In genomic region chr16:69105501-69106361, GRCh38 we compare ENCODE assay signal across 8 cellular contexts. TPM values are rescaled to one million over a fixed set of nuclear protein-coding genes. Genes with fewer than 3 reads are reported as not detected.
A peak's percentile ranks its signal among the peaks of the same experiment; 100 is the strongest.
DNase-seq lines count a peak whose midpoint lies in the region; ATAC-seq and TF ChIP-seq lines count a peak whose summit lies in the region.

Gene HAS3 (plus strand): TSS chr16:69105653. CDS start chr16:69109396, 3,743 bp downstream.

- H2AFZ ChIP-seq in GM23338, result no peak within 1 kb of the TSS; the same call in 1 of the 2 replicates

- H3K4me1 ChIP-seq in CD4-positive, alpha-beta memory T cell (ENCODE audit: insufficient read depth, low read length), result peaks cover 15% of the 10 kb centered on the region
- H3K4me1 ChIP-seq in GM23338 (ENCODE audit: insufficient read depth) (peaks cover 46% of the 10 kb centered on the region), neutrophil (ENCODE audit: control insufficient read depth in 1 of 2, insufficient read depth in 1 of 2, low read depth in 1 of 2, low read length in 1 of 2) (peaks cover 19 to 24% of the 10 kb centered on the region in 2 experiments)

- no peaks in the 10 kb centered on the region for H4K20me1 ChIP-seq in GM23338 (replicated peaks; ENCODE audit: insufficient read depth)

- peak within 1 kb of the TSS; percentile 82 to 96 (median 88) for H3K4me3 Mint-ChIP-seq in CD4-positive, alpha-beta memory T cell
- H3K4me3 Mint-ChIP-seq in GM23338, result peak within 1 kb of the TSS; percentile 94
- H3K4me3 Mint-ChIP-seq in activated T-helper 2 cell treated with anti-CD3 and anti-CD28 coated beads, Interferon-gamma antibody, Interleukin-2, Interleukin-4, amounts not matched to agents 10 μg/mL and 5 μg/mL and 100 μg/mL, durations not matched to agents 14 hours and 24 hours and 36 hours (ENCODE audit: low read depth), result peak within 1 kb of the TSS; percentile 84
- H3K4me3 Mint-ChIP-seq in glutamatergic neuron (ENCODE audit: unreplicated experiment), result peak within 1 kb of the TSS; percentile 95

- ATAC-seq in GM23338, result peak; percentile 30
- no peak for ATAC-seq in GM18520 (IDR thresholded peaks at IDR 0.05; ENCODE audit: unreplicated experiment)
- no peak for ATAC-seq in GM19452 (IDR thresholded peaks at IDR 0.05; ENCODE audit: unreplicated experiment)

- H3K27me3 ChIP-seq in CD4-positive, alpha-beta memory T cell (ENCODE audit: insufficient read depth, low read length), result peaks cover 15% of the 10 kb centered on the region
- H3K27me3 ChIP-seq in GM23338 (ENCODE audit: insufficient read depth) (no peaks in the 10 kb centered on the region), neutrophil (peaks cover 81% of the 10 kb centered on the region)

- POLR2A ChIA-PET in CD4-positive, alpha-beta memory T cell (lab: Charles Lee; ENCODE audit: partially characterized antibody), result interaction anchor here (0.8 kb wide), 1 partner anchor 25 kb away, joined by 3 read pairs; no protein-coding TSS in a partner anchor

- H3K9me2 ChIP-seq in GM23338 (ENCODE audit: insufficient read depth), result no peaks in the 10 kb centered on the region

- no peaks in the 10 kb centered on the region for H3K9me3 Mint-ChIP-seq in CD4-positive, alpha-beta memory T cell
- H3K9me3 Mint-ChIP-seq in GM23338 (no peaks in the 10 kb centered on the region), glutamatergic neuron (ENCODE audit: unreplicated experiment) (peaks cover 3% of the 10 kb centered on the region)
- H3K9me3 Mint-ChIP-seq in activated T-helper 2 cell treated with anti-CD3 and anti-CD28 coated beads, Interferon-gamma antibody, Interleukin-2, Interleukin-4, amounts not matched to agents 10 μg/mL and 5 μg/mL and 100 μg/mL, durations not matched to agents 14 hours and 24 hours and 36 hours, result no peaks in the 10 kb centered on the region

- H3K4me1 Mint-ChIP-seq in CD4-positive, alpha-beta memory T cell, result peaks cover 5 to 21% (median 14%) of the 10 kb centered on the region in 4 donors
- H3K4me1 Mint-ChIP-seq in GM23338 (peaks cover 47% of the 10 kb centered on the region), glutamatergic neuron (ENCODE audit: low read depth, unreplicated experiment) (peaks cover 6% of the 10 kb centered on the region)
- peaks cover 6% of the 10 kb centered on the region for H3K4me1 Mint-ChIP-seq in activated T-helper 2 cell treated with anti-CD3 and anti-CD28 coated beads, Interferon-gamma antibody, Interleukin-2, Interleukin-4, amounts not matched to agents 10 μg/mL and 5 μg/mL and 100 μg/mL, durations not matched to agents 14 hours and 24 hours and 36 hours (ENCODE audit: low read depth)

- peaks cover 41% of the 10 kb centered on the region for H3K79me2 ChIP-seq in GM23338 (replicated peaks; ENCODE audit: insufficient read depth)

- intact Hi-C loops in CD4-positive, alpha-beta memory T cell (cut with micrococcal nuclease), result no loop called here
- intact Hi-C loops in activated T-helper 2 cell treated with anti-CD3 and anti-CD28 coated beads, Interferon-gamma antibody, Interleukin-2, Interleukin-4, amounts not matched to agents 10 μg/mL and 5 μg/mL and 100 μg/mL, durations not matched to agents 14 hours and 24 hours and 36 hours (cut with micrococcal nuclease), result no loop called here

- H3K36me3 ChIP-seq in CD4-positive, alpha-beta memory T cell (ENCODE audit: insufficient read depth, low read length), result no peaks in the 10 kb centered on the region
- peaks cover 13% of the 10 kb centered on the region; the same call in 1 of the 2 replicates for H3K36me3 ChIP-seq in GM23338 (ENCODE audit: insufficient read depth)
- peaks cover 17% of the 10 kb centered on the region for H3K36me3 ChIP-seq in neutrophil

- no peaks in the 10 kb centered on the region for H3K9me3 ChIP-seq in CD4-positive, alpha-beta memory T cell (ENCODE audit: control insufficient read depth in 1 of 2, low read length in 2 of 2)
- no peaks in the 10 kb centered on the region for H3K9me3 ChIP-seq in neutrophil

- CTCF ChIA-PET in CD4-positive, alpha-beta memory T cell (lab: Charles Lee; ENCODE audit: partially characterized antibody), result interaction anchor here (1.3 kb wide), 1 partner anchor 18 kb away, joined by 5 read pairs; no protein-coding TSS in a partner anchor

- no peak within 1 kb of the TSS for H3K27ac ChIP-seq in CD4-positive, alpha-beta memory T cell (ENCODE audit: low read depth, low read length)
- H3K27ac ChIP-seq in GM23338 (ENCODE audit: low read depth) (no peak within 1 kb of the TSS), neutrophil (no peak within 1 kb of the TSS)

- peak within 1 kb of the TSS in 1 of 7 donors; percentile 45 for H3K27ac Mint-ChIP-seq in CD4-positive, alpha-beta memory T cell
- H3K27ac Mint-ChIP-seq in GM23338 (peak within 1 kb of the TSS; percentile 60; the same call in 1 of the 2 replicates), glutamatergic neuron (ENCODE audit: unreplicated experiment) (no peak within 1 kb of the TSS)
- H3K27ac Mint-ChIP-seq in activated T-helper 2 cell treated with anti-CD3 and anti-CD28 coated beads, Interferon-gamma antibody, Interleukin-2, Interleukin-4, amounts not matched to agents 10 μg/mL and 5 μg/mL and 100 μg/mL, durations not matched to agents 14 hours and 24 hours and 36 hours, result no peak within 1 kb of the TSS

- H3K36me3 Mint-ChIP-seq in CD4-positive, alpha-beta memory T cell, result peaks cover 15 to 16% of the 10 kb centered on the region in 2 donors
- H3K36me3 Mint-ChIP-seq in GM23338 (ENCODE audit: low read depth), result peaks cover 27% of the 10 kb centered on the region
- peaks cover 3% of the 10 kb centered on the region for H3K36me3 Mint-ChIP-seq in activated T-helper 2 cell treated with anti-CD3 and anti-CD28 coated beads, Interferon-gamma antibody, Interleukin-2, Interleukin-4, amounts not matched to agents 10 μg/mL and 5 μg/mL and 100 μg/mL, durations not matched to agents 14 hours and 24 hours and 36 hours (ENCODE audit: low read depth)
- no peaks in the 10 kb centered on the region for H3K36me3 Mint-ChIP-seq in glutamatergic neuron (ENCODE audit: unreplicated experiment)

- H3K4me3 ChIP-seq in CD4-positive, alpha-beta memory T cell (ENCODE audit: low read length in 2 of 2), result peak within 1 kb of the TSS in 1 of 2 donors; percentile 45
- H3K4me3 ChIP-seq in GM23338, result peak within 1 kb of the TSS; percentile 95
- peak within 1 kb of the TSS; percentile 4 to 8 for H3K4me3 ChIP-seq in neutrophil (ENCODE audit: low read depth in 1 of 2, low read length in 1 of 2)

- peak within 1 kb of the TSS; percentile 99 for H3K4me2 ChIP-seq in GM23338

- H3F3A ChIP-seq in GM23338 (replicated peaks; ENCODE audit: low read depth), result peaks cover 32% of the 10 kb centered on the region

- H3K27me3 Mint-ChIP-seq in CD4-positive, alpha-beta memory T cell, result peaks cover 19 to 30% of the 10 kb centered on the region in 2 donors
- H3K27me3 Mint-ChIP-seq in GM23338 (ENCODE audit: insufficient read depth, low read depth, poor library complexity) (peaks cover 31% of the 10 kb centered on the region), glutamatergic neuron (ENCODE audit: unreplicated experiment) (peaks cover 14% of the 10 kb centered on the region)
- H3K27me3 Mint-ChIP-seq in activated T-helper 2 cell treated with anti-CD3 and anti-CD28 coated beads, Interferon-gamma antibody, Interleukin-2, Interleukin-4, amounts not matched to agents 10 μg/mL and 5 μg/mL and 100 μg/mL, durations not matched to agents 14 hours and 24 hours and 36 hours (ENCODE audit: low read depth), result peaks cover 38% of the 10 kb centered on the region

- peak in 4 of 5 donors; percentile 14 to 31 (median 20) for DNase-seq in CD4-positive, alpha-beta memory T cell
- DNase-seq in GM23338 (ENCODE audit: low spot score), result peak; percentile 93
- DNase-seq in NCI-H526 treated with DMSO at 0.1 percent for 48 hours (lab: John Stamatoyannopoulos, UW), result peak; percentile 30
- peak; percentile 30 for DNase-seq in activated T-helper 2 cell treated with anti-CD3 and anti-CD28 coated beads, Interferon-gamma antibody, Interleukin-2, Interleukin-4, amounts not matched to agents 10 μg/mL and 5 μg/mL and 100 μg/mL, durations not matched to agents 14 hours and 24 hours and 36 hours (ENCODE audit: low spot score)
- DNase-seq in glutamatergic neuron, result peak; percentile 70

- peak; percentile 27 to 76; a peak in 3 of 4 replicates for TF ChIP-seq CTCF in GM23338 (conservative IDR thresholded peaks at IDR 0.05; ENCODE audit: low read depth in 2 of 2)
- TF ChIP-seq CTCF in glutamatergic neuron (IDR thresholded peaks at IDR 0.05; ENCODE audit: partially characterized antibody, unreplicated experiment), result no peak
- TF ChIP-seq CTCF in neutrophil (IDR thresholded peaks at IDR 0.05), result no peak

TF ChIP-seq in GM23338, 12 proteins besides CTCF, POLR2A, EP300 and RAD21:
- no peak for TF ChIP-seq EZH2 (IDR thresholded peaks at IDR 0.05; ENCODE audit: low read depth, unreplicated experiment)
- TF ChIP-seq NANOG (IDR thresholded peaks at IDR 0.05; ENCODE audit: borderline replicate concordance), result peak; percentile 79
TF ChIP-seq in GM23338: peak in this region for 1.

RNA-seq across cellular contexts. Expression of gene HAS3, which starts in this region (rescaled TPM):
- total RNA-seq in CD4-positive, alpha-beta memory T cell, result 1 to 10 TPM; 2.7 to 3.3 TPM
- polyA plus RNA-seq in CD4-positive, alpha-beta memory T cell, result under 1 TPM in 1 of 2 donors, not detected in 1; 0.07 TPM
- 54.9 and 56.7 TPM in 2 replicates for total RNA-seq in GM23338 (2014; rRNA removed; shearing (Covaris generic))
- 7.3 TPM in 2 replicates for polyA plus RNA-seq in GM23338 (2016; fragmentation: Nextera tagmentation; extraction: Ambion mirVana)
- 1.1 and 1.2 TPM in 2 replicates for total RNA-seq in activated T-helper 2 cell treated with anti-CD3 and anti-CD28 coated beads, Interferon-gamma antibody, Interleukin-2, Interleukin-4, amounts not matched to agents 10 μg/mL and 5 μg/mL and 100 μg/mL, durations not matched to agents 14 hours and 24 hours and 36 hours
- total RNA-seq in glutamatergic neuron (ENCODE audit: unreplicated experiment), result 0.42 TPM

Comparison
In these comparisons a context has a peak if more than half of its experiments do, and no peak if none do; other contexts are left out.
1. RNA of gene HAS3 (total RNA-seq): 54.9 to 56.7 TPM in GM23338; 2.7 to 3.3 TPM in CD4-positive, alpha-beta memory T cell, 1.1 to 1.2 TPM in activated T-helper 2 cell treated with anti-CD3 and anti-CD28 coated beads, Interferon-gamma antibody, Interleukin-2, Interleukin-4, amounts not matched to agents 10 μg/mL and 5 μg/mL and 100 μg/mL, durations not matched to agents 14 hours and 24 hours and 36 hours and 0.42 TPM in glutamatergic neuron (single experiment); every median in the first group is over 10 times any median in the second.
2. Peak in DNase-seq in glutamatergic neuron; RNA of the gene not detected or under 1 TPM.
3. DNase-seq: peak in every context shown above with its lines; median percentile 93 in GM23338; 70 in glutamatergic neuron; 30 in NCI-H526 treated with DMSO at 0.1 percent for 48 hours; 30 in activated T-helper 2 cell treated with anti-CD3 and anti-CD28 coated beads, Interferon-gamma antibody, Interleukin-2, Interleukin-4, amounts not matched to agents 10 μg/mL and 5 μg/mL and 100 μg/mL, durations not matched to agents 14 hours and 24 hours and 36 hours; 20 in CD4-positive, alpha-beta memory T cell.
4. CTCF ChIP-seq: peak in GM23338 (2 of 2); none in glutamatergic neuron (single experiment) and neutrophil (single experiment).
5. Peak in every context shown above with its lines, with median percentiles within 50 percentile points of each other: H3K4me3 Mint-ChIP-seq.